In the genomic region with DNA sequence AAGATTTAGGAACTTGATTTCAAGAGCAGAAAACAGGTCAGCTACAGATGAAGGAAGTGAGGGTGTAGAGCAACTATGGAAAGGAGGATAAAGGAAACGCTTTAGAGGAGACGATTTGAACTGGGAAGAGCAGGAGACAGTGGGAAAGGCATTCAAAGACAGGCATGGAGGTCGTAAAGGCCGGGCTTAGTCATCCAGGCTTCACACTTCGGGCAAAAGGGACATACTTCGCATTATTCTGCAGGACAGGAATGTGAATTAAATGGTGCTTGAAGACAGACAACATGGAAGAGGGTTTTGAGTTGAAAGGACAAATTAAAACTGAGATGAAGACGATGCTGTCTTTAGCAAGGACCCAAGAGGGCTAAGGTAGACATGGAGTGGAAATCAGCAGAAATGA, we compare ENCODE assay signal across 1 cellular context.
TF ChIP-seq lines count a peak whose summit lies in the region.

No MANE protein-coding gene starts in this region.

TF ChIP-seq in IMR-90, 13 proteins besides CTCF, POLR2A, EP300 and RAD21:
- TF ChIP-seq MAFK (IDR thresholded peaks at IDR 0.05; ENCODE audit: low read depth, low read length), result no peak
